In the genomic region with DNA sequence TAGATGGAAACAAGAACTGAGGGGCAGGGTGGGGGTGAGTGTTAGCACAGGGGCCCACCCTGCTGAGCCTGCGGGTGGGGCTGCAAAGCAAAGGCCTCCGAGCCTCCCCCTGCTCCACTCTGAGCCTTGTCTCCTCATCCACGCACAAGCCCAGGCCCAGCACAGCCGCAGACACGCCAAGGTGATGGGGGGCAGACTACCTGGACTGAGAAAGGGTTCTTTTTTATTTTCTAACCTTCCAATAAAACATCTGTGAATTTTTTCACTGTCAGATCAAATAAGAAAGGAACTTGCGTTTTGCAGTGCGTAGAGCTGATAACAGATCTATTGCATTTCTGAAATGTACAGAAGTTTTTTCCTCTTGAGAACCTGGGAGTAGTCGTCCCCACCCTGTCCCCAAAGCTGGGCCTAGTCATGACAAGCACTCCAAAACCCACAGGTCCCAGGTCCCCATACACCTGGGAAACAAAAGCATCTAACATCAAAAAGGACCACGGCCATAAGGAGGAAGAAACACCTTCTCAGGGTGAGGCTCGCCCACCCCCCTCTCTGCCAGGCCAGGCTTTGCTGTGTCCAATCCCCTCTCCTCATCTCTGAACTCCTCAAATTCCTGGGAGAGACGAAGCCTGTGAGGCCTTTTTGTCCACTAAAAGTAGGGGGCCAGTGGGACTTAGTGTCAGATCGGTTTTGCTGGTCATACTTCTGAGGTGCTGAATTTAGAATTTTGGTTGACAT, we compare ENCODE assay signal across 23 cellular contexts. TPM values are rescaled to one million over a fixed set of nuclear protein-coding genes. Genes with fewer than 3 reads are reported as not detected.
DNase-seq lines count a peak whose midpoint lies in the region; ATAC-seq and TF ChIP-seq lines count a peak whose summit lies in the region.
"Had no signal": no experiment of that assay in that cellular context is flagged by ENCODE, and none has a peak within 500 bp of the region (broad histone marks: within the 10 kb centered on the region; RNA-seq: fewer than 3 reads in every experiment).

No MANE protein-coding gene starts in this region.

- H3K9me3 ChIP-seq in left ventricle myocardium inferior (replicated peaks) (no peaks in the 10 kb centered on the region), thymus (ENCODE audit: control insufficient read depth) (no peaks in the 10 kb centered on the region)
- H3K9me3 ChIP-seq in effector memory CD4-positive, alpha-beta T cell (ENCODE audit: control insufficient read depth, low read length), result no peaks in the 10 kb centered on the region
- H3K9me3 ChIP-seq: body of pancreas, gastrocnemius medialis, upper lobe of right lung had no signal

- H3K36me3 ChIP-seq in left ventricle myocardium inferior, result no peaks in the 10 kb centered on the region
- H3K36me3 ChIP-seq in effector memory CD4-positive, alpha-beta T cell (ENCODE audit: control insufficient read depth, insufficient read depth, low read length), result no peaks in the 10 kb centered on the region
- no peaks in the 10 kb centered on the region for H3K36me3 ChIP-seq in thymus (ENCODE audit: control insufficient read depth, insufficient read depth)
- H3K36me3 ChIP-seq: gastrocnemius medialis, upper lobe of right lung had no signal

- intact Hi-C loops in cardiac septum (cut with DNase I), result no loop called here
- intact Hi-C loops in left ventricle myocardium inferior (cut with micrococcal nuclease), result no loop called here

- peaks cover 9% of the 10 kb centered on the region for H3K27me3 ChIP-seq in left ventricle myocardium inferior (ENCODE audit: low read depth)
- H3K27me3 ChIP-seq in effector memory CD4-positive, alpha-beta T cell (replicated peaks; ENCODE audit: control insufficient read depth, insufficient read depth, low read length, poor library complexity, severe bottlenecking), result no peaks in the 10 kb centered on the region
- H3K27me3 ChIP-seq in thymus (ENCODE audit: control insufficient read depth, insufficient read depth), result no peaks in the 10 kb centered on the region
- H3K27me3 ChIP-seq: body of pancreas, gastrocnemius medialis, upper lobe of right lung had no signal

- peak overlapping the region; percentile 68 for H3K4me3 Mint-ChIP-seq in activated CD8-positive, alpha-beta memory T cell treated with anti-CD3 and anti-CD28 coated beads, Interleukin-2, amount 10 ng/mL, durations not matched to agents 7 days and 5 days
- no peak overlapping the region for H3K4me3 Mint-ChIP-seq in osteocyte (ENCODE audit: unreplicated experiment)
- H3K4me3 Mint-ChIP-seq: stimulated activated naive B cell treated with anti-CD40 and anti-IgM and Interleukin-4, amounts not matched to agents 10 μg/mL and 1 μg/mL and 100 μg/mL, for 72 hours had no signal

- H3K27ac ChIP-seq in left ventricle myocardium inferior (replicated peaks) (no peak overlapping the region), thymus (ENCODE audit: low read depth) (peak overlapping the region; percentile 90)
- peak overlapping the region; percentile 88 for H3K27ac ChIP-seq in effector memory CD4-positive, alpha-beta T cell (ENCODE audit: insufficient read depth, low read length, poor library complexity, severe bottlenecking)
- H3K27ac ChIP-seq: body of pancreas, gastrocnemius medialis, SK-N-MC, upper lobe of right lung had no signal

- no peak for ATAC-seq in activated CD8-positive, alpha-beta memory T cell treated with anti-CD3 and anti-CD28 coated beads, Interleukin-2, amount 10 ng/mL, durations not matched to agents 7 days and 5 days
- ATAC-seq in HG02973 (IDR thresholded peaks at IDR 0.05; ENCODE audit: unreplicated experiment), result no peak
- ATAC-seq: body of pancreas; gastrocnemius medialis; left colon; Panc1; right cardiac atrium; stimulated activated naive B cell treated with anti-CD40 and anti-IgM and Interleukin-4, amounts not matched to agents 10 μg/mL and 1 μg/mL and 100 μg/mL, for 72 hours; upper lobe of right lung had no signal

- DNase-seq in cardiac septum (ENCODE audit: low spot score) (peak; percentile 56), left ventricle myocardium inferior (no peak), LoVo (ENCODE audit: low spot score) (no peak), osteocyte (ENCODE audit: extremely low spot score, unreplicated experiment) (no peak)
- no peak for DNase-seq in activated CD8-positive, alpha-beta memory T cell treated with anti-CD3 and anti-CD28 coated beads, Interleukin-2, amount 10 ng/mL, durations not matched to agents 7 days and 5 days
- DNase-seq in effector memory CD4-positive, alpha-beta T cell, result peak in 1 of 3 donors; percentile 16
- DNase-seq: activated gamma-delta T cell; body of pancreas; erythroblast; gastrocnemius medialis; NCI-H1417; NCI-H2171 treated with DMSO at 0.1 percent for 48 hours; nucleus accumbens; right cardiac atrium; stimulated activated CD4-positive, alpha-beta T cell treated with anti-CD3 and anti-CD28 coated beads, Interleukin-15, amount 100 ng/mL, for 24 hours; stimulated activated naive B cell treated with anti-CD40 and anti-IgM and Interleukin-4, amounts not matched to agents 10 μg/mL and 1 μg/mL and 100 μg/mL, for 72 hours; upper lobe of right lung had no signal

- H3K9me3 Mint-ChIP-seq in activated CD8-positive, alpha-beta memory T cell treated with anti-CD3 and anti-CD28 coated beads, Interleukin-2, amount 10 ng/mL, durations not matched to agents 7 days and 5 days (ENCODE audit: low read depth), result peaks cover 2% of the 10 kb centered on the region
- H3K9me3 Mint-ChIP-seq in osteocyte (ENCODE audit: unreplicated experiment), result no peaks in the 10 kb centered on the region

- WGBS in thymus, result 77% methylated on average over 12 of the region's 12 CpGs

- H3K4me3 ChIP-seq in left ventricle myocardium inferior, result no peak overlapping the region
- peak overlapping the region; percentile 34 for H3K4me3 ChIP-seq in effector memory CD4-positive, alpha-beta T cell (ENCODE audit: insufficient read depth, low read depth, low read length, poor library complexity, severe bottlenecking)
- no peak overlapping the region for H3K4me3 ChIP-seq in thymus (ENCODE audit: low read length)
- H3K4me3 ChIP-seq: body of pancreas, gastrocnemius medialis, SK-N-MC, upper lobe of right lung had no signal

- no peaks in the 10 kb centered on the region for H3K27me3 Mint-ChIP-seq in activated CD8-positive, alpha-beta memory T cell treated with anti-CD3 and anti-CD28 coated beads, Interleukin-2, amount 10 ng/mL, durations not matched to agents 7 days and 5 days
- peaks cover 9% of the 10 kb centered on the region for H3K27me3 Mint-ChIP-seq in osteocyte (ENCODE audit: unreplicated experiment)
- H3K27me3 Mint-ChIP-seq: stimulated activated naive B cell treated with anti-CD40 and anti-IgM and Interleukin-4, amounts not matched to agents 10 μg/mL and 1 μg/mL and 100 μg/mL, for 72 hours had no signal

- peaks cover 10% of the 10 kb centered on the region for H3K36me3 Mint-ChIP-seq in activated CD8-positive, alpha-beta memory T cell treated with anti-CD3 and anti-CD28 coated beads, Interleukin-2, amount 10 ng/mL, durations not matched to agents 7 days and 5 days
- H3K36me3 Mint-ChIP-seq in osteocyte (ENCODE audit: unreplicated experiment), result no peaks in the 10 kb centered on the region

- TF ChIP-seq CTCF in left ventricle myocardium inferior (IDR thresholded peaks at IDR 0.05; ENCODE audit: borderline replicate concordance), result no peak
- no peak for TF ChIP-seq CTCF in osteocyte (IDR thresholded peaks at IDR 0.05)

- peak overlapping the region; percentile 98 for H3K27ac Mint-ChIP-seq in activated CD8-positive, alpha-beta memory T cell treated with anti-CD3 and anti-CD28 coated beads, Interleukin-2, amount 10 ng/mL, durations not matched to agents 7 days and 5 days
- no peak overlapping the region for H3K27ac Mint-ChIP-seq in osteocyte (ENCODE audit: unreplicated experiment)
- H3K27ac Mint-ChIP-seq: stimulated activated naive B cell treated with anti-CD40 and anti-IgM and Interleukin-4, amounts not matched to agents 10 μg/mL and 1 μg/mL and 100 μg/mL, for 72 hours had no signal

- peaks cover 8% of the 10 kb centered on the region for H3K4me1 ChIP-seq in left ventricle myocardium inferior
- H3K4me1 ChIP-seq in effector memory CD4-positive, alpha-beta T cell (ENCODE audit: control insufficient read depth, insufficient read depth, low read length, poor library complexity, severe bottlenecking), result peaks cover 55% of the 10 kb centered on the region
- peaks cover 11% of the 10 kb centered on the region for H3K4me1 ChIP-seq in thymus (ENCODE audit: control insufficient read depth, insufficient read depth, low read length)
- H3K4me1 ChIP-seq: body of pancreas, gastrocnemius medialis, upper lobe of right lung had no signal

- CTCF ChIA-PET in activated CD8-positive, alpha-beta memory T cell treated with anti-CD3 and anti-CD28 coated beads, Interleukin-2, amount 10 ng/mL, durations not matched to agents 7 days and 5 days (lab: Charles Lee), result interaction anchor here (1.0 to 4.0 kb wide), 13 partner anchors 9 to 103 kb away, joined by 3 to 25 read pairs (median 6); a partner anchor contains a TSS

- H3K4me1 Mint-ChIP-seq in activated CD8-positive, alpha-beta memory T cell treated with anti-CD3 and anti-CD28 coated beads, Interleukin-2, amount 10 ng/mL, durations not matched to agents 7 days and 5 days, result peaks cover 81% of the 10 kb centered on the region
- H3K4me1 Mint-ChIP-seq in osteocyte (ENCODE audit: unreplicated experiment), result peaks cover 15% of the 10 kb centered on the region

RNA-seq across cellular contexts. Expression of a gene that starts 22.7 kb away (rescaled TPM):
- total RNA-seq in cardiac septum (not detected), left ventricle myocardium inferior (0.30 TPM), osteocyte (not detected in 2 replicates)
- 100 to 1,000 TPM; 134 to 152 TPM for total RNA-seq in activated CD8-positive, alpha-beta memory T cell treated with anti-CD3 and anti-CD28 coated beads, Interleukin-2, amount 10 ng/mL, durations not matched to agents 7 days and 5 days
- 40.5 TPM for polyA plus RNA-seq in thymus
- polyA plus RNA-seq: AG04450 had no signal

Comparison
In these comparisons a context has a peak if more than half of its experiments do, and no peak if none do; other contexts are left out.
1. RNA of a gene that starts 22.7 kb away (total RNA-seq): 134 to 152 TPM in activated CD8-positive, alpha-beta memory T cell treated with anti-CD3 and anti-CD28 coated beads, Interleukin-2, amount 10 ng/mL, durations not matched to agents 7 days and 5 days; 0.30 TPM in left ventricle myocardium inferior (single experiment), not detected in cardiac septum (single experiment) and not detected in osteocyte; every median in the first group is over 100 times any median in the second.